16 cellular contexts compared by ENCODE assay signal in the genomic region with DNA sequence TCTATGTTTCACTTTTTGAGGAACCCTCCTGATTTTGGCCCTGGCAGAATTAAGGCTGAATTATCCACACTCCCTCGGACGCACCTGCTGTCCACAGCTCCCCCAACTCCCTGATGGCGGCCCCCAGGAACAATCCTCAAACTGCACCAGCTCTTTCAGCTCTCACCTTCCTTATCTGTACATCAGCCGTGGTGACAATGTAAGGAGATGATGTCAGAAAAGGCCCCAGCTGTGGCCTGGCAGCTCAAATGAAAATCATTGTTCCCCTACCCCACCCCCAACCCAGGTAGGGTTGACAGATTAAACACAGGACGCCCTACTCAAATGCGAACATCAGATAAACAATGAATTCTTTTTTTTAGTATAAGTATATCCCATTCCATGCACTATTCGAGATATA. TPM values are rescaled to one million over a fixed set of nuclear protein-coding genes. Genes with fewer than 3 reads are reported as not detected.
"Had no signal": no experiment of that assay in that cellular context is flagged by ENCODE, and none has a peak within 500 bp of the region (broad histone marks: within the 10 kb centered on the region; RNA-seq: fewer than 3 reads in every experiment).

No MANE protein-coding gene starts in this region.

- H3K4me3 Mint-ChIP-seq: activated T-helper 17 cell treated with anti-CD3 and anti-CD28 coated beads, Interleukin-2, amount 50 U/mL, for 72 hours; central memory CD8-positive, alpha-beta T cell; stimulated activated naive CD8-positive, alpha-beta T cell treated with anti-CD3 and anti-CD28 coated beads, Interleukin-15, Interleukin-2, amounts not matched to agents 100 ng/mL and 50 ng/mL, for 24 hours had no signal

- H3K9me3 Mint-ChIP-seq: activated T-helper 17 cell treated with anti-CD3 and anti-CD28 coated beads, Interleukin-2, amount 50 U/mL, for 72 hours; central memory CD8-positive, alpha-beta T cell; stimulated activated naive CD8-positive, alpha-beta T cell treated with anti-CD3 and anti-CD28 coated beads, Interleukin-15, Interleukin-2, amounts not matched to agents 100 ng/mL and 50 ng/mL, for 24 hours had no signal

- DNase-seq: activated CD4-positive, alpha-beta T cell treated with anti-CD3 and anti-CD28 coated beads, Interleukin-2, amount 50 U/mL, for 4 hours; activated naive CD4-positive, alpha-beta T cell treated with Interleukin-2 at 50 U/mL for 16 hours; activated T-cell treated with anti-CD3 and anti-CD28 coated beads, Interleukin-2, amount 50 U/mL, for 1 hour; aorta; brain microvascular endothelial cell; colonic mucosa; hypothalamus; midbrain; T-helper 1 cell had no signal

- H3K36me3 ChIP-seq: brain microvascular endothelial cell, colonic mucosa, prostate gland, tibial nerve had no signal

- H3K4me1 ChIP-seq: colonic mucosa, prostate gland had no signal

- H3K27me3 ChIP-seq: colonic mucosa, tibial nerve had no signal

- ATAC-seq: activated T-helper 17 cell treated with anti-CD3 and anti-CD28 coated beads, Interleukin-2, amount 50 U/mL, for 72 hours; right cardiac atrium had no signal

- H3K27ac ChIP-seq: brain microvascular endothelial cell, colonic mucosa, prostate gland had no signal

- H3K4me1 Mint-ChIP-seq: central memory CD8-positive, alpha-beta T cell had no signal

- H3K27ac Mint-ChIP-seq: activated T-helper 17 cell treated with anti-CD3 and anti-CD28 coated beads, Interleukin-2, amount 50 U/mL, for 72 hours; stimulated activated naive CD8-positive, alpha-beta T cell treated with anti-CD3 and anti-CD28 coated beads, Interleukin-15, Interleukin-2, amounts not matched to agents 100 ng/mL and 50 ng/mL, for 24 hours had no signal

- H3K9me3 ChIP-seq: colonic mucosa, prostate gland, tibial nerve had no signal

- H3K4me3 ChIP-seq: colonic mucosa, prostate gland, tibial nerve had no signal

RNA-seq across cellular contexts. Expression of gene KLF2, which starts 35.0 kb away (rescaled TPM):
- polyA plus RNA-seq: keratinocyte had no signal
